18 cellular contexts compared by ENCODE assay signal in the genomic region with DNA sequence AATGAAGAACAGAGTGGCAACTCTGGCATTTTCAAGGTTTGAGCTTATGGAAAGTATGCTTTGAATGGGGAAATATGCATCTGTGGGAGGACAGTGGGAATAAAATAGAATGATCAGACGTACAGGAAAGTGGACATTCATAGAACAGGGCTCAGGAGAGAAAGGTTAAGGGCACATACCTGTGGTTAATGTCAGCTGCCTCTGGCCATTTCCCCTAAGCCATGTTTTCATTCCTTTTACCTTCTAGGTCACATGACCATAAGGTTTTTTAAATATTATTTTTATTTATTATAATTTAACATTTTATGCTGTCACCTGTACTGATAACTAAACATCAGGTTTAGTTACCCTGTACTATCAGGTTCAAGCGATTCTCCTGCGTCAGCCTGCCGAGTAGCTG.
"Had no signal": no experiment of that assay in that cellular context is flagged by ENCODE, and none has a peak within 500 bp of the region (broad histone marks: within the 10 kb centered on the region; RNA-seq: fewer than 3 reads in every experiment).

No MANE protein-coding gene starts in this region.

- DNase-seq: colonic mucosa; dermis blood vessel endothelial cell; erythroblast; heart right ventricle; immature natural killer cell; kidney; left colon; left ventricle myocardium superior; mesendoderm; naive B cell; nephron progenitor cell; posterior cingulate gyrus; sigmoid colon; small intestine; stimulated activated CD4-positive, alpha-beta T cell treated with anti-CD3 and anti-CD28 coated beads, Interleukin-12 subunit alpha, Interleukin-12 subunit beta, amount 100 ng/mL, for 4 hours; stimulated activated naive CD8-positive, alpha-beta T cell treated with anti-CD3 and anti-CD28 coated beads, Interleukin-15, Interleukin-2, amounts not matched to agents 100 U/mL and 50 U/mL, for 24 hours; thyroid gland had no signal

- H3K27ac ChIP-seq: colonic mucosa, heart right ventricle, sigmoid colon, suprapubic skin, thyroid gland had no signal

- H3K4me3 ChIP-seq: colonic mucosa, heart right ventricle, sigmoid colon, suprapubic skin, thyroid gland had no signal

- H3K9me3 ChIP-seq: colonic mucosa, suprapubic skin, thyroid gland had no signal

- H3K4me1 ChIP-seq: colonic mucosa, suprapubic skin had no signal

- ATAC-seq: heart right ventricle; left colon; left ventricle myocardium superior; stimulated activated naive CD8-positive, alpha-beta T cell treated with anti-CD3 and anti-CD28 coated beads, Interleukin-15, Interleukin-2, amounts not matched to agents 100 U/mL and 50 U/mL, for 24 hours had no signal

- H3K27me3 ChIP-seq: colonic mucosa, heart right ventricle, sigmoid colon, suprapubic skin, thyroid gland had no signal

- H3K36me3 ChIP-seq: colonic mucosa, sigmoid colon, suprapubic skin, thyroid gland had no signal
